In genomic region chr3:159837725-159838124, GRCh38 we compare ENCODE assay signal across 18 cellular contexts. TPM values are rescaled to one million over a fixed set of nuclear protein-coding genes. Genes with fewer than 3 reads are reported as not detected.
DNase-seq lines count a peak whose midpoint lies in the region; ATAC-seq and TF ChIP-seq lines count a peak whose summit lies in the region.
"Had no signal": no experiment of that assay in that cellular context is flagged by ENCODE, and none has a peak within 500 bp of the region (broad histone marks: within the 10 kb centered on the region; RNA-seq: fewer than 3 reads in every experiment).

No MANE protein-coding gene starts in this region.

- H3K27ac ChIP-seq in caudate nucleus (ENCODE audit: low read depth, low read length) (peak overlapping the region; percentile 61), mesenchymal stem cell (ENCODE audit: low read length, poor library complexity, severe bottlenecking) (no peak overlapping the region), subcutaneous abdominal adipose tissue (ENCODE audit: low read depth, low read length) (peak overlapping the region; percentile 66), right lobe of liver (no peak overlapping the region), lower lobe of right lung (no peak overlapping the region)

- peaks cover 8% of the 10 kb centered on the region for H3K79me1 ChIP-seq in mesenchymal stem cell (replicated peaks; ENCODE audit: low read length, poor library complexity, severe bottlenecking)

- H2BK12ac ChIP-seq in mesenchymal stem cell (ENCODE audit: low read length in 2 of 2) = peak overlapping the region in 1 of 2 experiments; percentile 44

- 30% methylated on average over 2 of the region's 3 CpGs for WGBS in mesenchymal stem cell
- 74% methylated on average over 3 of the region's 3 CpGs for WGBS in right lobe of liver (ENCODE audit: insufficient coverage, low coverage, low lambda C conversion rate, missing lambda C conversion rate)

- H4K8ac ChIP-seq in mesenchymal stem cell (ENCODE audit: low read length) = no peak overlapping the region

- H3K4me1 ChIP-seq in mesenchymal stem cell (ENCODE audit: control insufficient read depth, insufficient read depth, low read depth, low read length) = peaks cover 7% of the 10 kb centered on the region
- peaks cover 0 to 26% (median 13%) of the 10 kb centered on the region in 5 donors for H3K4me1 ChIP-seq in subcutaneous abdominal adipose tissue (ENCODE audit: control insufficient read depth in 5 of 5, insufficient read depth in 5 of 5, low read length in 5 of 5)
- H3K4me1 ChIP-seq in right lobe of liver = peaks cover 0 to 9% (median under 1%) of the 10 kb centered on the region in 4 donors
- peaks cover 29% of the 10 kb centered on the region for H3K4me1 ChIP-seq in lower lobe of right lung
- H3K4me1 ChIP-seq: BE2C had no signal

- H2AK5ac ChIP-seq in mesenchymal stem cell (ENCODE audit: low read length, severe bottlenecking) = no peak overlapping the region

- no peak overlapping the region for H2AFZ ChIP-seq in mesenchymal stem cell (ENCODE audit: low read depth, low read length)

- H2BK5ac ChIP-seq in mesenchymal stem cell (ENCODE audit: low read depth, low read length, poor library complexity, severe bottlenecking) = no peak overlapping the region

- intact Hi-C loops in right lobe of liver (cut with DNase I) = no loop called here
- intact Hi-C loops in lower lobe of right lung (cut with DNase I) = no loop called here

- H3K9me3 ChIP-seq in mesenchymal stem cell (ENCODE audit: control insufficient read depth, low read length) = no peaks in the 10 kb centered on the region
- no peaks in the 10 kb centered on the region for H3K9me3 ChIP-seq in subcutaneous abdominal adipose tissue (ENCODE audit: control insufficient read depth in 5 of 5, low read length in 5 of 5)
- H3K9me3 ChIP-seq in right lobe of liver = no peaks in the 10 kb centered on the region
- no peaks in the 10 kb centered on the region for H3K9me3 ChIP-seq in lower lobe of right lung
- H3K9me3 ChIP-seq: BE2C, SJCRH30, thoracic aorta had no signal

- DNase-seq in M059J (ENCODE audit: low read depth) = peak; percentile 80
- no peak for DNase-seq in caudate nucleus (lab: John Stamatoyannopoulos, UW)
- peak; percentile 48 for DNase-seq in mesenchymal stem cell
- DNase-seq in right lobe of liver = no peak
- no peak for DNase-seq in lower lobe of right lung
- DNase-seq: activated CD4-positive, alpha-beta T cell treated with anti-CD3 and anti-CD28 coated beads, Interleukin-2, amount 50 U/mL, for 1 hour; activated naive CD4-positive, alpha-beta T cell treated with anti-CD3 and anti-CD28 coated beads for 36 hours; activated T-cell treated with anti-CD3 and anti-CD28 coated beads for 4 hours; BE2C; GF-D8; NCI-H1930; NCI-H510A; nephron progenitor cell; SJCRH30; stimulated activated CD4-positive, alpha-beta T cell treated with anti-CD3 and anti-CD28 coated beads, Interleukin-1b, Interleukin-23, amount 100 ng/mL, for 48 hours had no signal

- peak overlapping the region in 1 of 2 experiments; percentile 48 for H3K18ac ChIP-seq in mesenchymal stem cell (ENCODE audit: low read depth in 1 of 2, low read length in 2 of 2)

- H3K27me3 ChIP-seq in mesenchymal stem cell (ENCODE audit: control insufficient read depth in 1 of 2, insufficient read depth in 1 of 2, low read length in 2 of 2) = no peaks in the 10 kb centered on the region
- H3K27me3 ChIP-seq in subcutaneous abdominal adipose tissue (ENCODE audit: control insufficient read depth in 5 of 5, insufficient read depth in 4 of 5, low read length in 5 of 5) = no peaks in the 10 kb centered on the region
- no peaks in the 10 kb centered on the region for H3K27me3 ChIP-seq in right lobe of liver
- H3K27me3 ChIP-seq in lower lobe of right lung (ENCODE audit: low read depth) = no peaks in the 10 kb centered on the region
- H3K27me3 ChIP-seq: BE2C, SJCRH30 had no signal

- H2BK120ac ChIP-seq in mesenchymal stem cell (ENCODE audit: low read depth, low read length) = peak overlapping the region; percentile 13

- no peak overlapping the region for H3K4me2 ChIP-seq in mesenchymal stem cell (ENCODE audit: low read length, poor library complexity, severe bottlenecking)

- H4K91ac ChIP-seq in mesenchymal stem cell (ENCODE audit: low read length) = no peak overlapping the region

- no peak for TF ChIP-seq POLR2A in right lobe of liver (IDR thresholded peaks at IDR 0.05)

- H3K14ac ChIP-seq in mesenchymal stem cell (ENCODE audit: low read length in 2 of 2) = no peak overlapping the region

- no peak for ATAC-seq in right lobe of liver
- ATAC-seq in GM21619 (IDR thresholded peaks at IDR 0.05; ENCODE audit: unreplicated experiment) = no peak
- no peak for ATAC-seq in lower lobe of right lung

- no peak overlapping the region for H3K4me3 ChIP-seq in mesenchymal stem cell (ENCODE audit: insufficient read depth in 1 of 2, low read depth in 1 of 2, low read length in 2 of 2)
- H3K4me3 ChIP-seq in subcutaneous abdominal adipose tissue (ENCODE audit: low read depth in 1 of 5, low read length in 5 of 5) = no peak overlapping the region
- no peak overlapping the region for H3K4me3 ChIP-seq in right lobe of liver
- no peak overlapping the region for H3K4me3 ChIP-seq in lower lobe of right lung
- H3K4me3 ChIP-seq: SJCRH30, thoracic aorta had no signal

- H3K36me3 ChIP-seq in mesenchymal stem cell (ENCODE audit: control insufficient read depth in 1 of 2, insufficient read depth in 2 of 2, low read depth in 1 of 2, low read length in 2 of 2) (no peaks in the 10 kb centered on the region), subcutaneous abdominal adipose tissue (ENCODE audit: control insufficient read depth in 5 of 5, insufficient read depth in 5 of 5, low read length in 5 of 5) (no peaks in the 10 kb centered on the region), right lobe of liver (no peaks in the 10 kb centered on the region), lower lobe of right lung (no peaks in the 10 kb centered on the region)
- H3K36me3 ChIP-seq: SJCRH30, thoracic aorta had no signal

- no peak for TF ChIP-seq CTCF in right lobe of liver (IDR thresholded peaks at IDR 0.05)
- no peak for TF ChIP-seq CTCF in lower lobe of right lung (IDR thresholded peaks at IDR 0.05)

- no peak overlapping the region for H3K4ac ChIP-seq in mesenchymal stem cell (ENCODE audit: low read depth in 1 of 2, low read length in 2 of 2)

- H3K9ac ChIP-seq in mesenchymal stem cell (ENCODE audit: low read length) (no peak overlapping the region), subcutaneous abdominal adipose tissue (ENCODE audit: low read length in 5 of 5) (no peak overlapping the region)

- H3K23ac ChIP-seq in mesenchymal stem cell (ENCODE audit: low read length in 2 of 2) = no peak overlapping the region

- H2BK15ac ChIP-seq in mesenchymal stem cell (ENCODE audit: low read depth, poor library complexity, severe bottlenecking) = no peak overlapping the region

RNA-seq across cellular contexts. Expression of gene SCHIP1, which starts 1.9 kb away (rescaled TPM):
- 0.49 and 0.89 TPM in 2 replicates for total RNA-seq in M059J (2014; rRNA removed; shearing (Covaris generic))
- polyA plus RNA-seq in mesenchymal stem cell (2013, experiment 1 of 2) = 7.2 TPM
- 7.2 TPM for polyA plus RNA-seq in mesenchymal stem cell (2013, experiment 2 of 2)
- total RNA-seq in right lobe of liver (1 to 10 TPM in 5 of 6 experiments, under 1 TPM in 1; 0.74 to 2.8 (median 1.9) TPM), lower lobe of right lung (12.7 TPM)
- total RNA-seq: activated naive CD4-positive, alpha-beta T cell treated with anti-CD3 and anti-CD28 coated beads for 36 hours had no signal

Comparison
In these comparisons a context has a peak if more than half of its experiments do, and no peak if none do; other contexts are left out.
1. DNase-seq: peak in M059J (single experiment) and mesenchymal stem cell (single experiment); none in caudate nucleus (0 of 61), right lobe of liver (0 of 3) and lower lobe of right lung (single experiment).
2. H3K27ac ChIP-seq: peak in caudate nucleus (single experiment) and subcutaneous abdominal adipose tissue (single experiment); none in mesenchymal stem cell (single experiment), right lobe of liver (0 of 3) and lower lobe of right lung (single experiment).